ENCODE assay signal across 8 cellular contexts in genomic region chr11:64810891-64811272, GRCh38. TPM values are rescaled to one million over a fixed set of nuclear protein-coding genes. Genes with fewer than 3 reads are reported as not detected.
DNase-seq lines count a peak whose midpoint lies in the region; ATAC-seq and TF ChIP-seq lines count a peak whose summit lies in the region.

No MANE protein-coding gene starts in this region.

- no TSS peak for BruUV-seq in PC-3 (replicated peaks; lab: Mats Ljungman, UMichigan)

- H3K4me1 ChIP-seq in PC-3 (ENCODE audit: insufficient read depth, low read length): peaks cover 10% of the 10 kb centered on the region; the same call in 1 of the 2 replicates
- H3K4me1 ChIP-seq in mucosa of stomach (ENCODE audit: control insufficient read depth, insufficient read depth, low read length): peaks cover 7% of the 10 kb centered on the region

- no peaks in the 10 kb centered on the region for H3F3A ChIP-seq in PC-3 (ENCODE audit: low read length, unreplicated experiment)

- H3K79me2 ChIP-seq in PC-3 (ENCODE audit: low read length): peaks cover 18% of the 10 kb centered on the region

- no peak for TF ChIP-seq CTCF in PC-3 (conservative IDR thresholded peaks at IDR 0.05; ENCODE audit: low read depth, low read length)

- no peaks in the 10 kb centered on the region for H3K27me3 ChIP-seq in PC-3 (ENCODE audit: low read length)
- no peaks in the 10 kb centered on the region for H3K27me3 ChIP-seq in mucosa of stomach (ENCODE audit: control insufficient read depth, insufficient read depth, low read length)

- H3K9ac ChIP-seq in PC-3 (ENCODE audit: low read length) (peak overlapping the region; percentile 84), mucosa of stomach (ENCODE audit: low read length) (no peak overlapping the region)

- CTCF ChIA-PET in PC-3 (lab: Charles Lee): no interaction called here

- H4K20me1 ChIP-seq in PC-3 (ENCODE audit: low read length): no peaks in the 10 kb centered on the region

- H3K4me3 ChIP-seq in PC-3 (ENCODE audit: low read length): peak overlapping the region; percentile 89
- peak overlapping the region; percentile 94 for H3K4me3 ChIP-seq in mucosa of stomach (ENCODE audit: low read length)

- POLR2A ChIA-PET in PC-3 (lab: Charles Lee; ENCODE audit: unreplicated experiment): no interaction called here

- ATAC-seq in PC-3: peak; percentile 17
- no peak for ATAC-seq in GM21526 (IDR thresholded peaks at IDR 0.05; ENCODE audit: low FRiP score, unreplicated experiment)

- intact Hi-C loops in PC-3 (cut with micrococcal nuclease): loop anchor here (2.0 kb wide), 1 partner anchor 32 kb away; the partner anchor contains the start of gene SF1

- H3K9me2 ChIP-seq in PC-3 (replicated peaks; ENCODE audit: low read length): no peaks in the 10 kb centered on the region

- peak in 5 of 6 experiments; percentile 48 to 82 (median 63) for DNase-seq in stimulated activated naive CD4-positive, alpha-beta T cell (lab: John Stamatoyannopoulos, UW)
- DNase-seq in stimulated activated naive CD4-positive, alpha-beta T cell treated with Interleukin-2 at 50 U/mL for 16 hours (lab: John Stamatoyannopoulos, UW): no peak
- DNase-seq in PC-3: no peak
- DNase-seq in dedifferentiated amniotic fluid mesenchymal stem cell (ENCODE audit: extremely low spot score): peak; percentile 14
- no peak for DNase-seq in NCI-H187 treated with DMSO at 0.1 percent for 48 hours (lab: John Stamatoyannopoulos, UW)
- DNase-seq in mesenteric fat pad (ENCODE audit: low spot score): no peak

- H3K36me3 ChIP-seq in PC-3 (ENCODE audit: low read depth, low read length) (no peaks in the 10 kb centered on the region; the same call in 1 of the 2 replicates), mucosa of stomach (ENCODE audit: control insufficient read depth, insufficient read depth, low read length) (peaks cover 5% of the 10 kb centered on the region)

- peak overlapping the region; percentile 93 for H2AFZ ChIP-seq in PC-3 (ENCODE audit: low read length)

- no peak overlapping the region for H3K27ac ChIP-seq in PC-3 (ENCODE audit: low read length)

- H3K4me2 ChIP-seq in PC-3 (ENCODE audit: low read length): peak overlapping the region; percentile 98

- H3K9me3 ChIP-seq in PC-3 (ENCODE audit: low read length) (no peaks in the 10 kb centered on the region), mucosa of stomach (ENCODE audit: control insufficient read depth, low read length) (no peaks in the 10 kb centered on the region)

RNA-seq across cellular contexts. Expression of gene MEN1, which starts 0.5 kb away (rescaled TPM):
- total RNA-seq in PC-3 (2014; rRNA removed) (46.1 and 54.1 TPM in 2 replicates), mesenteric fat pad (18.5 TPM)

RNA-seq across cellular contexts. Expression of gene MAP4K2, which starts 7.9 kb away (rescaled TPM):
- total RNA-seq in PC-3 (2014; rRNA removed) (55.6 and 57.0 TPM in 2 replicates), mesenteric fat pad (18.2 TPM)

RNA-seq across cellular contexts. Expression of gene SF1, which starts 32.5 kb away (rescaled TPM):
- total RNA-seq in PC-3 (2014; rRNA removed) (209 and 217 TPM in 2 replicates), mesenteric fat pad (302 TPM)

RNA-seq across cellular contexts. Expression of gene CDC42BPG, which starts 33.6 kb away (rescaled TPM):
- total RNA-seq in PC-3 (2014; rRNA removed): 14.5 and 30.5 TPM in 2 replicates
- 0.55 TPM for total RNA-seq in mesenteric fat pad

RNA-seq across cellular contexts. Expression of gene PYGM, which starts 51.1 kb away (rescaled TPM):
- 0.95 and 1.3 TPM in 2 replicates for total RNA-seq in PC-3 (2014; rRNA removed)
- total RNA-seq in mesenteric fat pad: 1.8 TPM

Comparison
In these comparisons a context has a peak if more than half of its experiments do, and no peak if none do; other contexts are left out.
1. DNase-seq: peak in stimulated activated naive CD4-positive, alpha-beta T cell (5 of 6) and dedifferentiated amniotic fluid mesenchymal stem cell (single experiment); none in stimulated activated naive CD4-positive, alpha-beta T cell treated with Interleukin-2 at 50 U/mL for 16 hours (single experiment), PC-3 (single experiment), NCI-H187 treated with DMSO at 0.1 percent for 48 hours (single experiment) and mesenteric fat pad (single experiment).